In the genomic region with DNA sequence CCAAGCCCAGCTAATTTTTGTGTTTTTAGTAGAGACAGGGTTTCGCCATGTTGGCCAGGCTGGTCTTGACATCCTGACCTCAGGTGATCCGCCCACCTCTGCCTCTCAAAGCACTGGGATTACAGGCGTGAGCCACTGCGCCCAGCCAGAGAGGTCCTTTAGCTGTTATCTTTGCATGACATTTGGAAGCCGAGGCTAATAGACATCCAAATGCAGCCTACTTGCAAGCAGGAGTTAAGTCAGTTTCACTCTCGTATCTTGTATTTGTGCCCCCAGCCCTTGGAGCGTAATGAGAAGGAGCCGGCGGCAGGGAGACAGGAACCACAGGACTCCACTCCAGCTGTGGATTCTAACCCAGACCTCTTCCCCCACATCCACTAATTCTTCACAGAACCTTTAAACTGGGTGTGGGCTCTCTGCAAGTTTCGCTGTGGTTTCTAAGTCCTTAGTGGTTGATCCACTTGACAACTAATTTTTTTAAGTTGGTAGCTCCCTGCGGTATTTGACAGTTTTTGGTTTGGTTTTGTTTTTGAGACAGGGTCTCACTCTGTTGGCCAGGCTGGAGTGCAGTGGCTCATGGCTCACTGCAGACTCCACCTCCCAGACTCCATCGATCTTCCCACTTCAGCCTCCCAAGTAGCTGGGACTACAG, we compare ENCODE assay signal across 1 cellular context.
TF ChIP-seq lines count a peak whose summit lies in the region.

No MANE protein-coding gene starts in this region.

TF ChIP-seq in HepG2, 621 proteins besides CTCF, POLR2A, EP300 and RAD21:
- TF ChIP-seq HOXA3 (CRISPR knock-in tag; IDR thresholded peaks at IDR 0.05) (peak; percentile 4; the same call in 1 of the 2 replicates), FOSL2 (CRISPR knock-in tag; IDR thresholded peaks at IDR 0.05) (no peak), NR2F6 (IDR thresholded peaks at IDR 0.05) (0 out of 2 replicates have a peak, but pooled peaks have one; percentile 6), NR2F6 (CRISPR knock-in tag; IDR thresholded peaks at IDR 0.05) (no peak), ZNF121 (CRISPR knock-in tag; IDR thresholded peaks at IDR 0.05) (peak; percentile 89), ZNF687 (CRISPR knock-in tag; IDR thresholded peaks at IDR 0.05) (peak; percentile 24; the same call in 1 of the 2 replicates)
TF ChIP-seq in HepG2: peak in this region for 4.
